In the genomic region with DNA sequence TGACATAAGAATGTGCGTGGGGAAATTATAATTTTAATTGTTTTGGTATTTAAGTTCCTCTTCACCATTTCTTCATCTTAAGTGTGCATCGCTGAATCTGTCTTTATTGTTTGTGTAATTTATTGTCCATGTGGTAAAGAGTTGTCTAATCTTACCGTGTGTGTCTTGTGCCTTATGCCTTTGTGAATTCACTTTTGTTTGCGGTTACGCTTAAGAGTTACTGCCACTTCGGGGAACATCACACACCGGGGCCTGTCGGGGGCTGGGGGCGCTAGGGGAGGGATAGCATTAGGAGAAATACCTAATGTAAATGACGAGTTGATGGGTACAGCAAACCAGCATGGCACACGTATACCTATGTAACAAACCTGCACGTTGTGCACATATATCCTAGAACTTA, we compare ENCODE assay signal across 8 cellular contexts. TPM values are rescaled to one million over a fixed set of nuclear protein-coding genes. Genes with fewer than 3 reads are reported as not detected.
A peak's percentile ranks its signal among the peaks of the same experiment; 100 is the strongest.
DNase-seq lines count a peak whose midpoint lies in the region; ATAC-seq, FAIRE-seq and TF ChIP-seq lines count a peak whose summit lies in the region.

No MANE protein-coding gene starts in this region.

- peaks cover 57% of the 10 kb centered on the region for H3K4me1 Mint-ChIP-seq in brain

- 26% methylated on average over 10 of the region's 12 CpGs for WGBS in A549 (ENCODE audit: missing lambda C conversion rate)

- TF ChIP-seq RAD21 in A549 (conservative IDR thresholded peaks at IDR 0.05 in 1 of 2, IDR thresholded peaks at IDR 0.05 in 1 of 2): no peak

- peaks cover 7% of the 10 kb centered on the region for H3K27me3 Mint-ChIP-seq in brain

- H3K36me3 ChIP-seq in HUES48 (ENCODE audit: control insufficient read depth, insufficient read depth, low read length): no peaks in the 10 kb centered on the region

- no peaks in the 10 kb centered on the region for H3K27me3 ChIP-seq in HUES48 (ENCODE audit: control insufficient read depth, insufficient read depth, low read length)
- no peaks in the 10 kb centered on the region for H3K27me3 ChIP-seq in mononuclear cell (ENCODE audit: insufficient read depth, low read length)

- CTCF ChIA-PET in A549 (lab: Yijun Ruan, JAX): no interaction called here

- H3K9me3 ChIP-seq in A549 (no peaks in the 10 kb centered on the region), HUES48 (ENCODE audit: control insufficient read depth, insufficient read depth, low read length) (no peaks in the 10 kb centered on the region), mononuclear cell (ENCODE audit: low read depth, low read length) (no peaks in the 10 kb centered on the region)

- peak overlapping the region; percentile 89 to 98 (median 96) for H3K27ac Mint-ChIP-seq in brain

- H3K4me3 Mint-ChIP-seq in brain: peak overlapping the region; percentile 96 to 99 (median 98)

- ATAC-seq in A549: no peak
- ATAC-seq in GM21423 (IDR thresholded peaks at IDR 0.05; ENCODE audit: unreplicated experiment): no peak

- 0 out of 3 replicates have a peak, but pooled peaks cover 5% of the 10 kb centered on the region for H3K4me1 ChIP-seq in A549
- no peaks in the 10 kb centered on the region; the same call in 1 of the 2 replicates for H3K4me1 ChIP-seq in HUES48 (ENCODE audit: control insufficient read depth, insufficient read depth, low read length)
- H3K4me1 ChIP-seq in mononuclear cell (ENCODE audit: insufficient read depth, low read length): peaks cover 24% of the 10 kb centered on the region

- peaks cover 7% of the 10 kb centered on the region for H3K36me3 Mint-ChIP-seq in brain

- peak overlapping the region; percentile 85 for H3K4me2 ChIP-seq in A549

- peak overlapping the region; percentile 93 to 97 for H3K27ac ChIP-seq in A549
- peak overlapping the region; percentile 100 for H3K27ac ChIP-seq in HUES48 (ENCODE audit: low read depth, low read length)
- H3K27ac ChIP-seq in caudate nucleus (ENCODE audit: low read depth, low read length): no peak overlapping the region

- H3K9me3 Mint-ChIP-seq in brain: no peaks in the 10 kb centered on the region

- no peak for TF ChIP-seq POLR2A in A549 (IDR thresholded peaks at IDR 0.05; ENCODE audit: low read length)

- no peak for TF ChIP-seq EP300 in A549 (IDR thresholded peaks at IDR 0.05)

- POLR2A ChIA-PET in A549 (lab: Yijun Ruan, JAX): no interaction called here

- DNase-seq in A549 (ENCODE audit: low read depth in 1 of 2, low spot score in 1 of 2): no peak
- no peak for DNase-seq in D341Med (ENCODE audit: low spot score)
- no peak for DNase-seq in activated CD4-positive, CD25-positive, alpha-beta regulatory T cell treated with anti-CD3 and anti-CD28 coated beads, Interleukin-2, amount 50 U/mL, for 72 hours
- no peak for DNase-seq in caudate nucleus (lab: John Stamatoyannopoulos, UW)

- peak overlapping the region; percentile 84 for H3K9ac ChIP-seq in HUES48 (ENCODE audit: low read depth, low read length)

- no peak for TF ChIP-seq CTCF in A549 (IDR thresholded peaks at IDR 0.05)
- no peak for TF ChIP-seq CTCF in brain (conservative IDR thresholded peaks at IDR 0.05)

- FAIRE-seq in A549 (lab: Jason Lieb, UNC): no peak

- H3K4me3 ChIP-seq in A549 (peak overlapping the region; percentile 96), HUES48 (ENCODE audit: low read depth, low read length) (peak overlapping the region; percentile 74), mononuclear cell (ENCODE audit: low read length) (peak overlapping the region; percentile 62)

TF ChIP-seq in A549, 52 proteins besides CTCF, POLR2A, EP300 and RAD21:
- no peak for TF ChIP-seq JUN (IDR thresholded peaks at IDR 0.05)
- TF ChIP-seq HEYL (CRISPR knock-in tag; IDR thresholded peaks at IDR 0.05): no peak
- no peak for TF ChIP-seq SMC3 (IDR thresholded peaks at IDR 0.05)
- no peak for TF ChIP-seq ZC3H11A (IDR thresholded peaks at IDR 0.05)
- no peak for TF ChIP-seq RCOR1 (IDR thresholded peaks at IDR 0.05; ENCODE audit: low read depth, low read length)
- TF ChIP-seq TP53 (CRISPR knock-in tag; IDR thresholded peaks at IDR 0.05): no peak
- TF ChIP-seq NR3C1 (IDR thresholded peaks at IDR 0.05): no peak
- TF ChIP-seq HOXA7 (CRISPR knock-in tag; IDR thresholded peaks at IDR 0.05): no peak
- TF ChIP-seq ESRRA (IDR thresholded peaks at IDR 0.05; ENCODE audit: borderline replicate concordance, low read length): no peak
- no peak for TF ChIP-seq HMGXB4 (CRISPR knock-in tag; IDR thresholded peaks at IDR 0.05; ENCODE audit: borderline replicate concordance)
- TF ChIP-seq CHD4 (IDR thresholded peaks at IDR 0.05; ENCODE audit: borderline replicate concordance): no peak
- TF ChIP-seq EHMT2 (IDR thresholded peaks at IDR 0.05; ENCODE audit: low read depth): no peak
- no peak for TF ChIP-seq ZSCAN20 (CRISPR knock-in tag; IDR thresholded peaks at IDR 0.05)
- TF ChIP-seq CBX2 (IDR thresholded peaks at IDR 0.05; ENCODE audit: borderline replicate concordance, low read depth): no peak
- no peak for TF ChIP-seq NFE2L2 (conservative IDR thresholded peaks at IDR 0.05; ENCODE audit: low read length)
- TF ChIP-seq RNF2 (IDR thresholded peaks at IDR 0.05; ENCODE audit: borderline replicate concordance, low read depth): no peak

RNA-seq across cellular contexts. Expression of gene WDR48, which starts 0.8 kb away (rescaled TPM):
- polyA plus RNA-seq in A549 (2011; rRNA removed) (39.6 and 41.0 TPM in 2 replicates), A549 (2017; fragmentation: RNase III; extraction: RNeasy Plus Mini Kit Qiagen cat#74134 plus additional on column Dnase treatment) (18.8 to 21.0 TPM (median 20.0 TPM) in 3 replicates), brain (ENCODE audit: insufficient read depth, low read depth, low replicate concordance) (24.9 TPM)
- 6.7 and 8.5 TPM in 2 replicates for polyA plus RNA-seq in A549 (2012; cell fraction: cytosol; rRNA removed)
- polyA plus RNA-seq in A549 (2012; cell fraction: nucleus; rRNA removed): 5.7 and 9.7 TPM in 2 replicates
- polyA minus RNA-seq in A549 (2011; rRNA and poly(A)+ RNA removed): 18.9 and 20.7 TPM in 2 replicates
- 123 TPM for total RNA-seq in mononuclear cell

RNA-seq across cellular contexts. Expression of gene SCN11A, which starts 0.9 kb away (rescaled TPM):
- polyA plus RNA-seq in A549 (2011; rRNA removed) (not detected in 2 replicates), A549 (2017; fragmentation: RNase III; extraction: RNeasy Plus Mini Kit Qiagen cat#74134 plus additional on column Dnase treatment) (0.01 TPM in 1 of 3 replicates, not detected in the others), brain (ENCODE audit: insufficient read depth, low read depth, low replicate concordance) (not detected)
- polyA plus RNA-seq in A549 (2012; cell fraction: cytosol; rRNA removed): not detected in 2 replicates
- 0.01 TPM in 1 of 2 replicates, not detected in the other for polyA plus RNA-seq in A549 (2012; cell fraction: nucleus; rRNA removed)
- not detected in 2 replicates for polyA minus RNA-seq in A549 (2011; rRNA and poly(A)+ RNA removed)
- under 0.01 TPM for total RNA-seq in mononuclear cell

RNA-seq across cellular contexts. Expression of gene GORASP1, which starts 54.8 kb away (rescaled TPM):
- 30.3 and 38.9 TPM in 2 replicates for polyA plus RNA-seq in A549 (2011; rRNA removed)
- polyA plus RNA-seq in A549 (2012; cell fraction: cytosol; rRNA removed): 28.3 and 35.0 TPM in 2 replicates
- polyA plus RNA-seq in A549 (2012; cell fraction: nucleus; rRNA removed): 90.4 and 93.9 TPM in 2 replicates
- 27.4 to 36.3 TPM (median 32.3 TPM) in 3 replicates for polyA plus RNA-seq in A549 (2017; fragmentation: RNase III; extraction: RNeasy Plus Mini Kit Qiagen cat#74134 plus additional on column Dnase treatment)
- 44.6 and 45.2 TPM in 2 replicates for polyA minus RNA-seq in A549 (2011; rRNA and poly(A)+ RNA removed)
- 34.3 TPM for polyA plus RNA-seq in brain (ENCODE audit: insufficient read depth, low read depth, low replicate concordance)
- total RNA-seq in mononuclear cell: 17.9 TPM

RNA-seq across cellular contexts. Expression of gene TTC21A, which starts 54.9 kb away (rescaled TPM):
- polyA plus RNA-seq in A549 (2011; rRNA removed): 1.4 and 2.0 TPM in 2 replicates
- 0.84 and 1.1 TPM in 2 replicates for polyA plus RNA-seq in A549 (2012; cell fraction: cytosol; rRNA removed)
- 5.0 and 6.6 TPM in 2 replicates for polyA plus RNA-seq in A549 (2012; cell fraction: nucleus; rRNA removed)
- polyA plus RNA-seq in A549 (2017; fragmentation: RNase III; extraction: RNeasy Plus Mini Kit Qiagen cat#74134 plus additional on column Dnase treatment): 1.1 to 1.5 TPM (median 1.1 TPM) in 3 replicates
- polyA minus RNA-seq in A549 (2011; rRNA and poly(A)+ RNA removed): 3.0 and 6.0 TPM in 2 replicates
- polyA plus RNA-seq in brain (ENCODE audit: insufficient read depth, low read depth, low replicate concordance): 1.7 TPM
- total RNA-seq in mononuclear cell: 5.6 TPM
